8 cellular contexts compared by ENCODE assay signal in the genomic region with DNA sequence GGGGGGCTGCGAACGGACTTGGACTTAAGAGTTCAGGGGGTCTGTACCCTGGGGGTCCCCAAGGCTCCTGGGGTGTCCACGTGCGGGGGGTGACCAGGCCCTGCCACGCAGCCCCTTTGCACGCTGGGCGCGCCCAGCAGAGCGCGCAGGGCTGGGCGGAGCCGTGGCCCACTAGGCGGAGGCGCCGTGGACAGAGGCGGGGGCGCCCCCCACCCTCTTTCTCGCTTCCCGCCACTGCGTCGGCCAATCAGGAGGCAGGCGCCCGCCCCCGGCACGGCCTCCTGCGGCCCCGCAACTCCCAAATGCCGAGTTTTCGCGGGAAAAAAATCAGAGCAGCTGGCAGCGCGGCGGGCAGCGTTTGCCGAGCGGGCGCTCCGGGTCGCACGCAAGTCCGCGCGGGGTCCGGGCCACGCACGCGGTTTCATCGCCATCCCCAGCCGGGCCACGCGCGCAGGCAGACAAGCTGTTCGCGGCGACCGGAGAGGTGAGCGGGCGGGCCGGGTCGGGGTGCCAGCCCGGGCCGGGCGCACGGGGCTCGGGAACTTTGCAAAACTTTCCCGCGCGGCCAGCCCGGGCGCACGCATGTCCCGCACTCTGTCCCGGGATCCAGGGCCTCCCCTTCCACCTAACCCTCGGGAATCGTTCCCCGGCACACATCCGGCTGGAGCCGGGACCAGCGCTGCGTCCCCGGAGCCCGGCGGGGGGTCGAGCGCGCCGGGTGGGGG. TPM values are rescaled to one million over a fixed set of nuclear protein-coding genes. Genes with fewer than 3 reads are reported as not detected.
DNase-seq lines count a peak whose midpoint lies in the region; ATAC-seq, FAIRE-seq and TF ChIP-seq lines count a peak whose summit lies in the region.

Gene UHRF1 (plus strand): TSS at position 330 of the 725 bp plus-strand sequence. CDS start 1,385 bp downstream, outside the sequence.

- H3K4me1 ChIP-seq in heart left ventricle, result peaks cover 4 to 45% (median 20%) of the 10 kb centered on the region in 12 donors
- H3K4me1 ChIP-seq in OCI-LY7 (ENCODE audit: insufficient read depth, low read length, poor library complexity, severe bottlenecking), result peaks cover 33% of the 10 kb centered on the region
- peaks cover 35% of the 10 kb centered on the region for H3K4me1 ChIP-seq in astrocyte (ENCODE audit: insufficient read depth, low read length)
- peaks cover 12 to 48% of the 10 kb centered on the region in 2 donors for H3K4me1 ChIP-seq in left lung

- no peak for ATAC-seq in heart left ventricle
- no peak for ATAC-seq in Right ventricle myocardium superior (ENCODE audit: poor library complexity)
- ATAC-seq in HG03457 (IDR thresholded peaks at IDR 0.05; ENCODE audit: unreplicated experiment), result peak; percentile 4
- no peak for ATAC-seq in left lung

- POLR2A ChIA-PET in OCI-LY7 (lab: Charles Lee), result no interaction called here

- WGBS in heart left ventricle, 4 donors, result 2 to 8% (median 4%) methylated on average over 18 to 87 of the region's 87 CpGs

- no peaks in the 10 kb centered on the region for H3K9me3 Mint-ChIP-seq in astrocyte (ENCODE audit: unreplicated experiment)

- intact Hi-C loops in heart left ventricle (cut with DNase I), result no loop called here
- intact Hi-C loops in Right ventricle myocardium superior (cut with DNase I), result no loop called here
- intact Hi-C loops in OCI-LY7 (cut with micrococcal nuclease; ENCODE audit: unreplicated experiment), result no loop called here
- intact Hi-C loops in left lung (cut with DNase I), result no loop called here

- H3K4me3 ChIP-seq in heart left ventricle, result peak within 1 kb of the TSS; percentile 32 to 93 (median 72)
- peak within 1 kb of the TSS; percentile 97 for H3K4me3 ChIP-seq in OCI-LY7 (ENCODE audit: low read depth, low read length, poor library complexity, severe bottlenecking)
- H3K4me3 ChIP-seq in astrocyte (ENCODE audit: insufficient read depth, low read depth, low read length), result peak within 1 kb of the TSS; percentile 69
- peak within 1 kb of the TSS; percentile 50 to 63 for H3K4me3 ChIP-seq in left lung

- H3K9me3 ChIP-seq in heart left ventricle (no peaks in the 10 kb centered on the region), OCI-LY7 (ENCODE audit: low read length) (no peaks in the 10 kb centered on the region), astrocyte (ENCODE audit: insufficient read depth, low read depth, low read length) (no peaks in the 10 kb centered on the region), left lung (no peaks in the 10 kb centered on the region)

- peaks cover 20% of the 10 kb centered on the region for H3K4me1 Mint-ChIP-seq in astrocyte (ENCODE audit: low read depth, unreplicated experiment)

- H2AFZ ChIP-seq in OCI-LY7 (ENCODE audit: low read length) (peak within 1 kb of the TSS; percentile 26), astrocyte (ENCODE audit: low read depth, low read length) (peak within 1 kb of the TSS; percentile 59)

- H3K36me3 ChIP-seq in heart left ventricle (no peaks in the 10 kb centered on the region), OCI-LY7 (ENCODE audit: insufficient read depth, low read length) (peaks cover 41% of the 10 kb centered on the region), astrocyte (ENCODE audit: insufficient read depth, low read length) (peaks cover 4% of the 10 kb centered on the region), left lung (no peaks in the 10 kb centered on the region)

- peaks cover 13% of the 10 kb centered on the region for H3K27me3 Mint-ChIP-seq in astrocyte (ENCODE audit: low read depth, unreplicated experiment)

- H4K20me1 ChIP-seq in OCI-LY7 (ENCODE audit: insufficient read depth, low read length), result peaks cover 13% of the 10 kb centered on the region
- H4K20me1 ChIP-seq in astrocyte (ENCODE audit: insufficient read depth, low read length), result peaks cover 7% of the 10 kb centered on the region

- no peak for TF ChIP-seq POLR2A in heart left ventricle (IDR thresholded peaks at IDR 0.05)

- H3K4me3 Mint-ChIP-seq in astrocyte (ENCODE audit: unreplicated experiment), result peak within 1 kb of the TSS; percentile 86

- H3K36me3 Mint-ChIP-seq in astrocyte (ENCODE audit: low read depth, unreplicated experiment), result peaks cover 4% of the 10 kb centered on the region

- FAIRE-seq in astrocyte (lab: Jason Lieb, UNC), result no peak

- H3K4me2 ChIP-seq in OCI-LY7 (ENCODE audit: low read length) (peak within 1 kb of the TSS; percentile 96), astrocyte (ENCODE audit: low read length) (peak within 1 kb of the TSS; percentile 92)

- H3K27me3 ChIP-seq in heart left ventricle (peaks cover 0 to 10% (median 0%) of the 10 kb centered on the region in 9 donors), astrocyte (ENCODE audit: insufficient read depth, low read length) (peaks cover 2% of the 10 kb centered on the region), left lung (peaks cover 0 to 15% of the 10 kb centered on the region in 2 donors)

- TF ChIP-seq CTCF in heart left ventricle (IDR thresholded peaks at IDR 0.05) (no peak), OCI-LY7 (conservative IDR thresholded peaks at IDR 0.05; ENCODE audit: low read length) (no peak), astrocyte (IDR thresholded peaks at IDR 0.05; ENCODE audit: insufficient read depth, low read depth, low read length) (no peak), left lung (IDR thresholded peaks at IDR 0.05) (no peak)

- H3K79me2 ChIP-seq in OCI-LY7 (ENCODE audit: insufficient read depth, low read depth, low read length) (peaks cover 44% of the 10 kb centered on the region), astrocyte (ENCODE audit: insufficient read depth, low read length) (peaks cover 28% of the 10 kb centered on the region)

- no peaks in the 10 kb centered on the region for H3K9me2 ChIP-seq in OCI-LY7 (ENCODE audit: insufficient read depth, low read length)

- peak within 1 kb of the TSS; percentile 92 for H3K9ac ChIP-seq in astrocyte (ENCODE audit: low read length)

- BruUV-seq in OCI-LY7 (replicated peaks; lab: Mats Ljungman, UMichigan), result no TSS peak

- peak within 1 kb of the TSS in 1 of 12 donors; percentile 80 for H3K27ac ChIP-seq in heart left ventricle
- H3K27ac ChIP-seq in OCI-LY7 (ENCODE audit: low read depth, low read length, poor library complexity, severe bottlenecking), result peak within 1 kb of the TSS; percentile 80
- H3K27ac ChIP-seq in astrocyte (ENCODE audit: low read depth, low read length), result peak within 1 kb of the TSS; percentile 95
- peak within 1 kb of the TSS in 1 of 2 donors; percentile 65 for H3K27ac ChIP-seq in left lung

- CTCF ChIA-PET in OCI-LY7 (lab: Charles Lee; ENCODE audit: unreplicated experiment), result no interaction called here

- DNase-seq in heart left ventricle (no peak), Right ventricle myocardium superior (no peak), OCI-LY7 (ENCODE audit: low spot score) (peak; percentile 86), astrocyte (ENCODE audit: low read depth) (no peak), left lung (peak; percentile 35 to 81), HPDE6-E6E7 (ENCODE audit: extremely low spot score) (no peak)
- peak; percentile 70 for DNase-seq in stimulated activated CD8-positive, alpha-beta memory T cell treated with anti-CD3 and anti-CD28 coated beads, Interleukin-4, amount 100 ng/mL, for 24 hours (ENCODE audit: low read depth)

- H3K27ac Mint-ChIP-seq in astrocyte (ENCODE audit: unreplicated experiment), result peak within 1 kb of the TSS; percentile 62

RNA-seq across cellular contexts. Expression of gene UHRF1, which starts in this region (rescaled TPM):
- total RNA-seq in heart left ventricle (1 to 10 TPM in 2 of 9 donors, under 1 TPM in 7; 0.25 to 8.9 (median 0.89) TPM), Right ventricle myocardium superior (1.3 TPM), OCI-LY7 (2022) (172 and 186 TPM in 2 replicates), astrocyte (11.8 and 16.2 TPM in 2 replicates), left lung (10 to 100 TPM; 14.2 to 20.5 TPM)
- polyA plus RNA-seq in heart left ventricle, result under 1 TPM; 0.34 to 0.69 TPM
- 141 and 155 TPM in 2 replicates for total RNA-seq in OCI-LY7 (2014; rRNA removed; shearing (Covaris generic))

Comparison
In these comparisons a context has a peak if more than half of its experiments do, and no peak if none do; other contexts are left out.
1. DNase-seq: peak in OCI-LY7 (single experiment), left lung (2 of 2) and stimulated activated CD8-positive, alpha-beta memory T cell treated with anti-CD3 and anti-CD28 coated beads, Interleukin-4, amount 100 ng/mL, for 24 hours (single experiment); none in heart left ventricle (0 of 5), Right ventricle myocardium superior (single experiment), astrocyte (single experiment) and HPDE6-E6E7 (single experiment).
2. Peak in every context shown above with its lines, with median percentiles within 50 percentile points of each other: H3K4me3 ChIP-seq.